Comparison of ENCODE assay signal across 8 cellular contexts in genomic region chr12:26113853-26114719, GRCh38. TPM values are rescaled to one million over a fixed set of nuclear protein-coding genes. Genes with fewer than 3 reads are reported as not detected.
DNase-seq lines count a peak whose midpoint lies in the region; ATAC-seq and TF ChIP-seq lines count a peak whose summit lies in the region.

No MANE protein-coding gene starts in this region.

- TF ChIP-seq CTCF in 22Rv1 (IDR thresholded peaks at IDR 0.05): peak; percentile 32
- peak; percentile 19 for TF ChIP-seq CTCF in coronary artery (IDR thresholded peaks at IDR 0.05)

- H3K27ac ChIP-seq in 22Rv1 (peak overlapping the region; percentile 81), coronary artery (peak overlapping the region; percentile 91 to 97)

- DNase-seq in NCI-H2171 (lab: John Stamatoyannopoulos, UW) (peak; percentile 79), coronary artery (ENCODE audit: low spot score) (peak; percentile 98), left colon (peak; percentile 96 to 97)
- DNase-seq in activated CD4-positive, alpha-beta T cell treated with anti-CD3 and anti-CD28 coated beads for 4 hours: peak; percentile 69 to 73
- DNase-seq in stimulated activated CD4-positive, alpha-beta T cell treated with anti-CD3 and anti-CD28 coated beads, Interleukin-1b, Interleukin-23, amount 100 ng/mL, for 24 hours (ENCODE audit: low read depth in 4 of 4, low spot score in 1 of 4): peak in 3 of 4 experiments; percentile 42 to 69 (median 62)

- ATAC-seq in HG02884 (IDR thresholded peaks at IDR 0.05; ENCODE audit: unreplicated experiment): peak; percentile 57
- ATAC-seq in left colon: peak; percentile 89

- intact Hi-C loops in left colon (cut with DNase I, micrococcal nuclease): loop anchor here in 1 of 2 donors (10.0 kb wide), 1 partner anchor 591 kb away; no protein-coding TSS in a partner anchor

- TF ChIP-seq POLR2A in GM15510 (IDR thresholded peaks at IDR 0.05; ENCODE audit: borderline replicate concordance, extremely low read depth, insufficient read length): peak; percentile 69

- peak overlapping the region; percentile 79 for H3K4me3 ChIP-seq in coronary artery

RNA-seq across cellular contexts. Expression of gene BHLHE41, which starts 10.8 kb away (rescaled TPM):
- total RNA-seq in left colon: 10 to 100 TPM; 35.4 to 48.4 TPM

Comparison
In these comparisons a context has a peak if more than half of its experiments do, and no peak if none do; other contexts are left out.
1. Peak in every context shown above with its lines: DNase-seq, ATAC-seq, H3K4me3 ChIP-seq and H3K27ac ChIP-seq.